In genomic region chr6:33508935-33509926, GRCh38 we compare ENCODE assay signal across 11 cellular contexts. TPM values are rescaled to one million over a fixed set of nuclear protein-coding genes. Genes with fewer than 3 reads are reported as not detected.
A peak's percentile ranks its signal among the peaks of the same experiment; 100 is the strongest.
DNase-seq lines count a peak whose midpoint lies in the region; ATAC-seq, FAIRE-seq and TF ChIP-seq lines count a peak whose summit lies in the region.
"Had no signal": no experiment of that assay in that cellular context is flagged by ENCODE, and none has a peak within 500 bp of the region (broad histone marks: within the 10 kb centered on the region; RNA-seq: fewer than 3 reads in every experiment).

No MANE protein-coding gene starts in this region.

- intact Hi-C loops in K562 (cut with micrococcal nuclease): no loop called here

- H3K4me3 ChIP-seq in H7 (ENCODE audit: insufficient read depth, low read depth, low read length) (peak overlapping the region; percentile 8; the same call in 1 of the 2 replicates), K562 (no peak overlapping the region), mucosa of stomach (ENCODE audit: low read length) (no peak overlapping the region)

- peak; percentile 29 for FAIRE-seq in K562 (lab: Jason Lieb, UNC)

- no peaks in the 10 kb centered on the region; the same call in 1 of the 2 replicates for H4K20me1 ChIP-seq in K562 (replicated peaks; ENCODE audit: control insufficient read depth, insufficient read depth, low read length)

- H3K36me3 ChIP-seq in H7 (replicated peaks; ENCODE audit: control insufficient read depth, insufficient read depth, low read length): no peaks in the 10 kb centered on the region
- no peaks in the 10 kb centered on the region for H3K36me3 ChIP-seq in K562 (ENCODE audit: control insufficient read depth, insufficient read depth, low read length)
- no peaks in the 10 kb centered on the region for H3K36me3 ChIP-seq in mucosa of stomach (ENCODE audit: control insufficient read depth, insufficient read depth, low read length)

- POLR2A ChIA-PET in K562 (lab: Yijun Ruan, JAX): interaction anchor here (0.8 to 0.9 kb wide), 3 partner anchors 10 to 38 kb away, joined by 3 read pairs; no protein-coding TSS in a partner anchor

- ATAC-seq in K562 (peak; percentile 46; the same call in 2 of the 3 replicates), HG03432 (IDR thresholded peaks at IDR 0.05; ENCODE audit: unreplicated experiment) (no peak), HG03175 (IDR thresholded peaks at IDR 0.05; ENCODE audit: unreplicated experiment) (no peak)
- ATAC-seq: naive thymus-derived CD4-positive, alpha-beta T cell had no signal

- H3K27ac ChIP-seq in K562 (ENCODE audit: extremely low read depth, low read depth, low read length): no peak overlapping the region

- H2AFZ ChIP-seq in K562 (ENCODE audit: low read depth, low read length): peak overlapping the region; percentile 70

- H3K9me1 ChIP-seq in K562 (ENCODE audit: control insufficient read depth, insufficient read depth, low read length): no peaks in the 10 kb centered on the region

- WGBS in K562 (ENCODE audit: insufficient coverage, low coverage, missing lambda C conversion rate): 30% methylated on average over 15 of the region's 16 CpGs

- peak overlapping the region; percentile 22; the same call in 1 of the 2 replicates for H3K4me2 ChIP-seq in K562 (ENCODE audit: insufficient read depth, low read length)
- H3K4me2 ChIP-seq: SK-N-SH had no signal

- H3K9ac ChIP-seq in K562 (ENCODE audit: insufficient read depth in 1 of 2, low read depth in 2 of 2, low read length in 2 of 2) (peak overlapping the region in 1 of 2 experiments; percentile 69; a peak in 2 of 4 replicates), mucosa of stomach (ENCODE audit: low read length) (peak overlapping the region; percentile 18)
- H3K9ac ChIP-seq: SK-N-SH had no signal

- BruUV-seq in K562 (replicated peaks; lab: Mats Ljungman, UMichigan): no TSS peak

- DNase-seq in AG08395 (ENCODE audit: low spot score) (peak; percentile 18), H7 (peak; percentile 69), K562 (ENCODE audit: extremely low read depth in 1 of 4, low spot score in 3 of 4) (peak in 1 of 4 experiments; percentile 37), GOT3 (lab: John Stamatoyannopoulos, UW) (no peak), NCI-H748 (lab: John Stamatoyannopoulos, UW; ENCODE audit: unreplicated experiment) (no peak)
- DNase-seq: CD4-positive, alpha-beta memory T cell; naive thymus-derived CD4-positive, alpha-beta T cell; SK-N-SH had no signal

- no peak for TF ChIP-seq POLR2A in K562 (conservative IDR thresholded peaks at IDR 0.05)

- in situ Hi-C loops in K562 (cut with MboI): no loop called here

- no peak; a peak in 1 of 6 replicates for TF ChIP-seq CTCF in K562 (IDR thresholded peaks at IDR 0.05 in 2 of 3, conservative IDR thresholded peaks at IDR 0.05 in 1 of 3; ENCODE audit: insufficient read depth in 2 of 3, low read depth in 1 of 3, low read length in 3 of 3)

- no peaks in the 10 kb centered on the region for H3K27me3 ChIP-seq in H7 (ENCODE audit: control insufficient read depth, insufficient read depth, low read length)
- peaks cover 14 to 20% of the 10 kb centered on the region in 2 experiments; a peak in 4 of 5 replicates for H3K27me3 ChIP-seq in K562 (ENCODE audit: control insufficient read depth in 2 of 2, insufficient read depth in 2 of 2, low read length in 2 of 2)
- H3K27me3 ChIP-seq in mucosa of stomach (ENCODE audit: control insufficient read depth, insufficient read depth, low read length): peaks cover 2% of the 10 kb centered on the region

- no peak for TF ChIP-seq RAD21 in K562 (CRISPR knock-in tag; conservative IDR thresholded peaks at IDR 0.05 in 1 of 2, IDR thresholded peaks at IDR 0.05 in 1 of 2)

- H3K4me1 ChIP-seq in K562 (replicated peaks in 1 of 2; ENCODE audit: control insufficient read depth in 2 of 2, insufficient read depth in 2 of 2, low read length in 2 of 2) (peaks cover 12 to 18% of the 10 kb centered on the region in 2 experiments; a peak in 4 of 5 replicates), mucosa of stomach (ENCODE audit: control insufficient read depth, insufficient read depth, low read length) (peaks cover 3% of the 10 kb centered on the region)

- H3K9me3 ChIP-seq in K562 (replicated peaks; ENCODE audit: control insufficient read depth, insufficient read depth, low read depth, low read length): no peaks in the 10 kb centered on the region
- no peaks in the 10 kb centered on the region for H3K9me3 ChIP-seq in mucosa of stomach (ENCODE audit: control insufficient read depth, low read length)
- H3K9me3 ChIP-seq: SK-N-SH had no signal

- CTCF ChIA-PET in K562 (lab: Yijun Ruan, JAX; ENCODE audit: low intra/inter-chr PET ratio): no interaction called here

- no peaks in the 10 kb centered on the region for H3K79me2 ChIP-seq in K562 (ENCODE audit: control insufficient read depth, insufficient read depth, low read length)

- TF ChIP-seq EP300 in K562 (IDR thresholded peaks at IDR 0.05; ENCODE audit: low read length): no peak

TF ChIP-seq in K562, 482 proteins besides CTCF, POLR2A, EP300 and RAD21:
- TF ChIP-seq ZNF24 (IDR thresholded peaks at IDR 0.05) (peak; percentile 84), ZSCAN32 (CRISPR knock-in tag; IDR thresholded peaks at IDR 0.05) (no peak), ZNF212 (CRISPR knock-in tag; IDR thresholded peaks at IDR 0.05) (no peak), MAZ (CRISPR knock-in tag; conservative IDR thresholded peaks at IDR 0.05 in 1 of 2, IDR thresholded peaks at IDR 0.05 in 1 of 2) (0 out of 4 replicates have a peak, but pooled peaks of 1 of the 2 experiments have one; percentile 12), MEF2D (tag; conservative IDR thresholded peaks at IDR 0.05; ENCODE audit: low read depth) (0 out of 2 replicates have a peak, but pooled peaks have one; percentile 14), PHTF2 (CRISPR knock-in tag; IDR thresholded peaks at IDR 0.05) (no peak), PYGO2 (tag; IDR thresholded peaks at IDR 0.05) (no peak), EGR1 (conservative IDR thresholded peaks at IDR 0.05) (peak; percentile 76)
TF ChIP-seq in K562: peak in this region for 4.

RNA-seq across cellular contexts. Expression of gene ZBTB9, which starts 54.9 kb away (rescaled TPM):
- 15.5 and 16.4 TPM in 2 replicates for total RNA-seq in H7 (2014; rRNA removed; shearing (Covaris generic))
- 14.2 and 31.6 TPM in 2 replicates for total RNA-seq in K562 (2011; cell fraction: chromatin; rRNA removed; ENCODE audit: low replicate concordance)
- total RNA-seq in K562 (2011; cell fraction: nucleolus; rRNA removed): 23.9 and 26.3 TPM in 2 replicates
- 14.0 and 19.2 TPM in 2 replicates for total RNA-seq in K562 (2011; cell fraction: nucleoplasm; rRNA removed)
- total RNA-seq in K562 (2014; rRNA removed): 10.4 and 15.0 TPM in 2 replicates
- 10.3 and 10.4 TPM in 2 replicates for total RNA-seq in K562 (2014; rRNA removed; fragmentation: Illumina TruSeq; extraction: Trizol)
- 12.7 and 13.1 TPM in 2 replicates for total RNA-seq in K562 (2015; rRNA removed; fragmentation: Illumina TruSeq; extraction: Trizol)
- total RNA-seq in K562 (2021): 15.9 and 17.3 TPM in 2 replicates
- 10.5 and 11.1 TPM in 2 replicates for polyA plus RNA-seq in K562 (2011; rRNA removed)
- polyA plus RNA-seq in K562 (2011; cell fraction: cytosol; rRNA removed): 7.8 and 10.3 TPM in 2 replicates
- polyA plus RNA-seq in K562 (2011; cell fraction: nucleus; rRNA removed): 13.6 and 18.1 TPM in 2 replicates
- polyA plus RNA-seq in K562 (2012): 12.2 and 14.5 TPM in 2 replicates
- polyA plus RNA-seq in K562 (2014; fragmentation: Illumina TruSeq; extraction: Trizol): 16.3 and 19.5 TPM in 2 replicates
- 1 to 10 TPM; 1.9 to 2.5 TPM for polyA plus RNA-seq in K562 (2014; fragmentation: Nextera tagmentation; extraction: Ambion mirVana)
- polyA plus RNA-seq in K562 (2014; rRNA removed): 6.9 and 11.9 TPM in 2 replicates
- polyA minus RNA-seq in K562 (2011; rRNA and poly(A)+ RNA removed): 11.3 and 13.1 TPM in 2 replicates
- polyA minus RNA-seq in K562 (2011; cell fraction: cytosol; rRNA and poly(A)+ RNA removed): 11.1 and 15.7 TPM in 2 replicates
- polyA minus RNA-seq in K562 (2011; cell fraction: nucleus; rRNA and poly(A)+ RNA removed): 6.6 and 10.3 TPM in 2 replicates

Comparison
In these comparisons a context has a peak if more than half of its experiments do, and no peak if none do; other contexts are left out.
1. DNase-seq: peak in AG08395 (single experiment) and H7 (single experiment); none in GOT3 (single experiment) and NCI-H748 (single experiment).